9 cellular contexts compared by ENCODE assay signal in the genomic region with DNA sequence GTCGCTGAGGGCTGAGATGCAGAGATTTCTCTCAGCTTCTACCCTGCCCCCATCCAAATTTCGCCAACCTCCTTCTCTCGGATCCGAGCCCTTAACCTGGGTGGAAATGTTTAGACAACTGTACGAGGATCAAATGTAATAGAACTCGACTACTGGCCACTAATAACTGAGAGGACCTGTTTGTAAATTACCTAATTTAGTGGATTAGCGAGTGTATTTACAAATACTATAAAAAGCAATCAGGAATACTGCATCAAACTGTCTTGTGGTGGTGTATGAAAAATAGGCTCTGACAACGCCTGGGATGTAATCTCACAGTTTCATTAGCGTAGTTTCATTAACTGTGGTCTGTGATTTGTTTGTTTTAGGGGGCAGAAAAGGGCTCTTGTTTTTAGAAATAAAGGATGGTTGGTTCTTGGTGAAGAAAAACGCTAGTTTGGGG. TPM values are rescaled to one million over a fixed set of nuclear protein-coding genes. Genes with fewer than 3 reads are reported as not detected.
DNase-seq lines count a peak whose midpoint lies in the region; ATAC-seq, FAIRE-seq and TF ChIP-seq lines count a peak whose summit lies in the region.
"Had no signal": no experiment of that assay in that cellular context is flagged by ENCODE, and none has a peak within 500 bp of the region (broad histone marks: within the 10 kb centered on the region; RNA-seq: fewer than 3 reads in every experiment).

No MANE protein-coding gene starts in this region.

- H3K27ac Mint-ChIP-seq in IgD-negative memory B cell = peak overlapping the region; percentile 49 to 92 (median 91)
- H3K27ac Mint-ChIP-seq in dendritic cell treated with granulocyte-macrophage colony-stimulating factor and Interleukin-4, amounts not matched to agents 40 ng/mL and 50 ng/mL, for 4 days = peak overlapping the region; percentile 99
- peak overlapping the region in 8 of 9 donors; percentile 29 to 94 (median 88) for H3K27ac Mint-ChIP-seq in naive thymus-derived CD4-positive, alpha-beta T cell

- no peaks in the 10 kb centered on the region; the same call in 1 of the 2 replicates for H3K4me1 ChIP-seq in BE2C
- peaks cover 10% of the 10 kb centered on the region in 2 donors for H3K4me1 ChIP-seq in naive thymus-derived CD4-positive, alpha-beta T cell (ENCODE audit: control insufficient read depth in 2 of 2, insufficient read depth in 2 of 2, low read length in 2 of 2)

- no peaks in the 10 kb centered on the region for H3K9me3 ChIP-seq in BE2C
- H3K9me3 ChIP-seq in naive thymus-derived CD4-positive, alpha-beta T cell (ENCODE audit: control insufficient read depth in 2 of 3, low read length in 3 of 3) = no peaks in the 10 kb centered on the region

- FAIRE-seq in H54 (lab: Jason Lieb, UNC) = no peak
- FAIRE-seq: colon had no signal

- CTCF ChIA-PET in naive thymus-derived CD4-positive, alpha-beta T cell (lab: Charles Lee) = interaction anchor here (1.8 kb wide), 1 partner anchor 9 kb away, joined by 4 read pairs; no protein-coding TSS in a partner anchor

- H3K4me3 ChIP-seq in BE2C (ENCODE audit: low read depth, low read length) = peak overlapping the region; percentile 57
- H3K4me3 ChIP-seq in naive thymus-derived CD4-positive, alpha-beta T cell (ENCODE audit: low read length) = peak overlapping the region; percentile 59

- peaks cover 9 to 21% (median 19%) of the 10 kb centered on the region in 3 donors for H3K4me1 Mint-ChIP-seq in IgD-negative memory B cell
- H3K4me1 Mint-ChIP-seq in dendritic cell treated with granulocyte-macrophage colony-stimulating factor and Interleukin-4, amounts not matched to agents 40 ng/mL and 50 ng/mL, for 4 days (ENCODE audit: low read depth) = peaks cover 47% of the 10 kb centered on the region
- H3K4me1 Mint-ChIP-seq in naive thymus-derived CD4-positive, alpha-beta T cell = peaks cover 19 to 42% (median 29%) of the 10 kb centered on the region in 7 donors

- peaks cover 10% of the 10 kb centered on the region for H3K27me3 Mint-ChIP-seq in IgD-negative memory B cell
- H3K27me3 Mint-ChIP-seq in dendritic cell treated with granulocyte-macrophage colony-stimulating factor and Interleukin-4, amounts not matched to agents 40 ng/mL and 50 ng/mL, for 4 days = no peaks in the 10 kb centered on the region
- peaks cover 0 to 71% (median 0%) of the 10 kb centered on the region in 5 donors for H3K27me3 Mint-ChIP-seq in naive thymus-derived CD4-positive, alpha-beta T cell

- intact Hi-C loops in dendritic cell treated with granulocyte-macrophage colony-stimulating factor and Interleukin-4, amounts not matched to agents 40 ng/mL and 50 ng/mL, for 4 days (cut with micrococcal nuclease) = loop anchor here (1.0 to 10.0 kb wide), 3 partner anchors 49 to 321 kb away; a partner anchor contains a TSS
- intact Hi-C loops in naive thymus-derived CD4-positive, alpha-beta T cell (cut with micrococcal nuclease) = loop anchor here (2.0 to 10.0 kb wide), 9 partner anchors 47 to 483 kb away; a partner anchor contains a TSS

- H3K9me3 Mint-ChIP-seq in IgD-negative memory B cell = no peaks in the 10 kb centered on the region
- H3K9me3 Mint-ChIP-seq in dendritic cell treated with granulocyte-macrophage colony-stimulating factor and Interleukin-4, amounts not matched to agents 40 ng/mL and 50 ng/mL, for 4 days = no peaks in the 10 kb centered on the region
- no peaks in the 10 kb centered on the region for H3K9me3 Mint-ChIP-seq in naive thymus-derived CD4-positive, alpha-beta T cell

- peak overlapping the region; percentile 91 to 98 (median 96) for H3K4me3 Mint-ChIP-seq in IgD-negative memory B cell
- H3K4me3 Mint-ChIP-seq in dendritic cell treated with granulocyte-macrophage colony-stimulating factor and Interleukin-4, amounts not matched to agents 40 ng/mL and 50 ng/mL, for 4 days = peak overlapping the region; percentile 99
- H3K4me3 Mint-ChIP-seq in naive thymus-derived CD4-positive, alpha-beta T cell = peak overlapping the region; percentile 90 to 97 (median 92)

- no peak for TF ChIP-seq POLR2A in H54 (IDR thresholded peaks at IDR 0.05; ENCODE audit: low read depth, low read length)

- POLR2A ChIA-PET in naive thymus-derived CD4-positive, alpha-beta T cell (lab: Charles Lee) = no interaction called here

- peaks cover 2% of the 10 kb centered on the region for H3K36me3 Mint-ChIP-seq in IgD-negative memory B cell
- peaks cover 10% of the 10 kb centered on the region for H3K36me3 Mint-ChIP-seq in dendritic cell treated with granulocyte-macrophage colony-stimulating factor and Interleukin-4, amounts not matched to agents 40 ng/mL and 50 ng/mL, for 4 days (ENCODE audit: low read depth)
- peaks cover 0 to 2% (median 0%) of the 10 kb centered on the region in 5 donors for H3K36me3 Mint-ChIP-seq in naive thymus-derived CD4-positive, alpha-beta T cell

- DNase-seq in BE2C = no peak
- DNase-seq in naive thymus-derived CD4-positive, alpha-beta T cell = no peak
- DNase-seq in H54 (ENCODE audit: insufficient read length, low spot score) = no peak
- no peak for DNase-seq in NCI-H1694 (lab: John Stamatoyannopoulos, UW)

- H3K36me3 ChIP-seq in BE2C = no peaks in the 10 kb centered on the region
- no peaks in the 10 kb centered on the region for H3K36me3 ChIP-seq in naive thymus-derived CD4-positive, alpha-beta T cell (ENCODE audit: control insufficient read depth in 2 of 3, insufficient read depth in 3 of 3, low read length in 3 of 3)

- peaks cover 29% of the 10 kb centered on the region for H3K27me3 ChIP-seq in BE2C
- H3K27me3 ChIP-seq in naive thymus-derived CD4-positive, alpha-beta T cell (ENCODE audit: control insufficient read depth in 2 of 2, insufficient read depth in 2 of 2, low read length in 2 of 2) = no peaks in the 10 kb centered on the region

- ATAC-seq in naive thymus-derived CD4-positive, alpha-beta T cell = no peak
- ATAC-seq in HG02981 (IDR thresholded peaks at IDR 0.05; ENCODE audit: unreplicated experiment) (no peak), HG03097 (IDR thresholded peaks at IDR 0.05; ENCODE audit: low FRiP score, unreplicated experiment) (no peak)

- H3K27ac ChIP-seq in naive thymus-derived CD4-positive, alpha-beta T cell (ENCODE audit: low read depth, low read length) = peak overlapping the region; percentile 49

- no peak for TF ChIP-seq CTCF in BE2C (IDR thresholded peaks at IDR 0.05; ENCODE audit: low read depth, low read length)

RNA-seq across cellular contexts. Expression of a gene that starts 1.3 kb away (rescaled TPM):
- 1.1 TPM for polyA plus RNA-seq in BE2C (2012; ENCODE audit: insufficient read depth, insufficient read length, low read depth)
- polyA plus RNA-seq in IgD-negative memory B cell = 12.1 TPM
- total RNA-seq in naive thymus-derived CD4-positive, alpha-beta T cell = 10 to 100 TPM in 3 of 5 experiments, 1 to 10 TPM in 2; 7.7 to 13.8 (median 11.1) TPM
- polyA plus RNA-seq in naive thymus-derived CD4-positive, alpha-beta T cell = 10 to 100 TPM; 19.3 to 21.8 TPM
